ENCODE assay signal across 1 cellular context in genomic region chr5:158049459-158049858, GRCh38.
TF ChIP-seq lines count a peak whose summit lies in the region.

No MANE protein-coding gene starts in this region.

TF ChIP-seq in GM12878, 131 proteins besides CTCF, POLR2A, EP300 and RAD21 (continued from another document):
- no peak for TF ChIP-seq IRF3 (IDR thresholded peaks at IDR 0.05)
